Comparison of ENCODE assay signal across 1 cellular context in the genomic region with DNA sequence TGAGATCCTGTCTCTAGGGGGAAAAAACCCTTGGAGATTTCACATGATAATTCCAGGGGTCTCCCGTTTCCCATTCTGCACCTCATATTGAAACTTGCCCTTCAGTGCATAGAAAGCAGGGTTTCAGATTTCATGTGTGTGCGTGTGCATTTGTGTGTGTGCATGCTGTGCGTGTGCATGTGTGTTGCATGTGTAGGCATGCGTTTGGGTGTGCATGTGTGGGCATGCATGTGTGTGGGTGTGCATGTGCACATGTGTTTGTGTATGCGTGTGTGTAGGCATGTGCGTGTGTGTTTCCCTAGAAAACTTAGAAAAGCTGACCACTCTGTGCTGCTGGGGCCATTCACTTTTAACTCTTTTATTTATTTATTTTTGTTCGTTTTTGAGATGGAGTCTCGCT.
TF ChIP-seq lines count a peak whose summit lies in the region.

No MANE protein-coding gene starts in this region.

TF ChIP-seq in endothelial cell of umbilical vein, 7 proteins besides CTCF, POLR2A, EP300 and RAD21 (continued from another document):
- TF ChIP-seq, protein P1, sequence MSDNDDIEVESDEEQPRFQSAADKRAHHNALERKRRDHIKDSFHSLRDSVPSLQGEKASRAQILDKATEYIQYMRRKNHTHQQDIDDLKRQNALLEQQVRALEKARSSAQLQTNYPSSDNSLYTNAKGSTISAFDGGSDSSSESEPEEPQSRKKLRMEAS (IDR thresholded peaks at IDR 0.05; ENCODE audit: insufficient read depth, insufficient read length): peak; percentile 19
- TF ChIP-seq MYC (IDR thresholded peaks at IDR 0.05; ENCODE audit: low read depth, low read length) (no peak), FOS (IDR thresholded peaks at IDR 0.05; ENCODE audit: borderline replicate concordance, insufficient read depth, low read length) (no peak)
